In genomic region chr2:137910641-137911040, GRCh38 we compare ENCODE assay signal across 8 cellular contexts. TPM values are rescaled to one million over a fixed set of nuclear protein-coding genes. Genes with fewer than 3 reads are reported as not detected.
A peak's percentile ranks its signal among the peaks of the same experiment; 100 is the strongest.
DNase-seq lines count a peak whose midpoint lies in the region; ATAC-seq, FAIRE-seq and TF ChIP-seq lines count a peak whose summit lies in the region.

No MANE protein-coding gene starts in this region.

- no peaks in the 10 kb centered on the region for H3K9me1 ChIP-seq in K562 (ENCODE audit: control insufficient read depth, insufficient read depth, low read length)

- TF ChIP-seq POLR2A in K562 (conservative IDR thresholded peaks at IDR 0.05) = no peak

- ATAC-seq in K562 (no peak), GM19455 (IDR thresholded peaks at IDR 0.05; ENCODE audit: unreplicated experiment) (no peak)

- no TSS peak for BruUV-seq in K562 (replicated peaks; lab: Mats Ljungman, UMichigan)

- H2AFZ ChIP-seq in K562 (ENCODE audit: low read depth, low read length) = no peak overlapping the region

- H3K4me3 ChIP-seq in BJ (ENCODE audit: low read depth, low read length) = no peak overlapping the region
- H3K4me3 ChIP-seq in K562 = no peak overlapping the region
- H3K4me3 ChIP-seq in mesendoderm (ENCODE audit: low read length) = no peak overlapping the region

- TF ChIP-seq RAD21 in Ishikawa (IDR thresholded peaks at IDR 0.05; ENCODE audit: low read depth) (peak; percentile 51), K562 (CRISPR knock-in tag; conservative IDR thresholded peaks at IDR 0.05 in 1 of 2, IDR thresholded peaks at IDR 0.05 in 1 of 2) (peak; percentile 72 to 81)

- H2BK5ac ChIP-seq in mesendoderm (ENCODE audit: low read length) = no peak overlapping the region

- no peak overlapping the region for H3K27ac ChIP-seq in K562 (ENCODE audit: extremely low read depth, low read depth, low read length)
- H3K27ac ChIP-seq in mesendoderm (ENCODE audit: low read depth, low read length) = no peak overlapping the region

- H2AK5ac ChIP-seq in mesendoderm (ENCODE audit: low read length) = no peak overlapping the region

- no peak overlapping the region for H4K8ac ChIP-seq in mesendoderm (ENCODE audit: low read depth, low read length)

- no peak for FAIRE-seq in K562 (lab: Jason Lieb, UNC)

- H3K4me2 ChIP-seq in K562 (ENCODE audit: insufficient read depth, low read length) = no peak overlapping the region
- no peak overlapping the region for H3K4me2 ChIP-seq in mesendoderm (ENCODE audit: low read length)

- H3K79me1 ChIP-seq in mesendoderm (ENCODE audit: low read length) = no peaks in the 10 kb centered on the region

- no peaks in the 10 kb centered on the region; the same call in 1 of the 2 replicates for H3K27me3 ChIP-seq in BJ (ENCODE audit: control insufficient read depth, insufficient read depth, low read length)
- peaks cover 2 to 4% of the 10 kb centered on the region in 2 experiments; a peak in 1 of 5 replicates for H3K27me3 ChIP-seq in K562 (ENCODE audit: control insufficient read depth in 2 of 2, insufficient read depth in 2 of 2, low read length in 2 of 2)
- no peaks in the 10 kb centered on the region for H3K27me3 ChIP-seq in mesendoderm (ENCODE audit: insufficient read depth, low read length, poor library complexity)

- TF ChIP-seq CTCF in BJ (IDR thresholded peaks at IDR 0.05; ENCODE audit: insufficient read depth, low read depth, low read length) (peak; percentile 50), K562 (IDR thresholded peaks at IDR 0.05 in 2 of 3, conservative IDR thresholded peaks at IDR 0.05 in 1 of 3; ENCODE audit: insufficient read depth in 2 of 3, low read depth in 1 of 3, low read length in 3 of 3) (peak in 2 of 3 experiments; percentile 10 to 72; a peak in 4 of 6 replicates), GM20000 (IDR thresholded peaks at IDR 0.05; ENCODE audit: extremely low read depth, missing control alignments) (no peak)

- CTCF ChIA-PET in BJ (lab: Yijun Ruan, JAX) = interaction anchor here (1.5 to 3.5 kb wide), 7 partner anchors 14 to 919 kb away, joined by 3 to 38 read pairs (median 6); no protein-coding TSS in a partner anchor
- CTCF ChIA-PET in K562 (lab: Yijun Ruan, JAX; ENCODE audit: low intra/inter-chr PET ratio) = interaction anchor here (0.6 to 3.6 kb wide), 4 partner anchors 180 to 919 kb away, joined by 3 to 18 read pairs (median 8); no protein-coding TSS in a partner anchor

- H3K56ac ChIP-seq in mesendoderm (ENCODE audit: low read length) = no peak overlapping the region

- DNase-seq in BJ (ENCODE audit: low read depth) (no peak), K562 (ENCODE audit: extremely low read depth in 1 of 4, low spot score in 3 of 4) (peak in 2 of 4 experiments; percentile 7 to 21), mesendoderm (peak; percentile 19), GM20000 (ENCODE audit: low spot score) (no peak), T-helper 1 cell (no peak), iPS-NIHi7 (ENCODE audit: extremely low spot score) (no peak)

- no peak overlapping the region for H3K18ac ChIP-seq in mesendoderm (ENCODE audit: low read length)

- 0% methylated on average over 4 of the region's 4 CpGs for WGBS in K562 (ENCODE audit: insufficient coverage, low coverage, missing lambda C conversion rate)
- WGBS in mesendoderm (ENCODE audit: extremely low coverage, insufficient coverage, low lambda C conversion rate) = no CpG with 5 or more reads among the region's 4 CpGs

- no peak overlapping the region for H2BK120ac ChIP-seq in mesendoderm (ENCODE audit: low read depth, low read length)

- no peak overlapping the region for H3K23ac ChIP-seq in mesendoderm (ENCODE audit: low read length)

- in situ Hi-C loops in K562 (cut with MboI) = loop anchor here (10.0 kb wide), 1 partner anchor 914 kb away; no protein-coding TSS in a partner anchor

- H3K4me1 ChIP-seq in K562 (replicated peaks in 1 of 2; ENCODE audit: control insufficient read depth in 2 of 2, insufficient read depth in 2 of 2, low read length in 2 of 2) (no peaks in the 10 kb centered on the region), mesendoderm (ENCODE audit: control insufficient read depth, low read depth, low read length) (no peaks in the 10 kb centered on the region)

- H3K4ac ChIP-seq in mesendoderm (ENCODE audit: low read depth, low read length) = no peak overlapping the region

- H3K9ac ChIP-seq in K562 (ENCODE audit: insufficient read depth in 1 of 2, low read depth in 2 of 2, low read length in 2 of 2) (no peak overlapping the region), mesendoderm (ENCODE audit: low read length) (no peak overlapping the region)

- no peak overlapping the region for H4K5ac ChIP-seq in mesendoderm (ENCODE audit: low read length)

- H4K20me1 ChIP-seq in K562 (replicated peaks; ENCODE audit: control insufficient read depth, insufficient read depth, low read length) = no peaks in the 10 kb centered on the region

- H3K79me2 ChIP-seq in K562 (ENCODE audit: control insufficient read depth, insufficient read depth, low read length) = no peaks in the 10 kb centered on the region
- no peaks in the 10 kb centered on the region for H3K79me2 ChIP-seq in mesendoderm (ENCODE audit: control insufficient read depth, insufficient read depth, low read length)

- POLR2A ChIA-PET in BJ (lab: Charles Lee) (no interaction called here), K562 (lab: Yijun Ruan, JAX) (no interaction called here)

- no peaks in the 10 kb centered on the region for H3K9me3 ChIP-seq in K562 (replicated peaks; ENCODE audit: control insufficient read depth, insufficient read depth, low read depth, low read length)

- H3K36me3 ChIP-seq in BJ (ENCODE audit: control insufficient read depth, insufficient read depth, low read length) (no peaks in the 10 kb centered on the region), K562 (ENCODE audit: control insufficient read depth, insufficient read depth, low read length) (no peaks in the 10 kb centered on the region), mesendoderm (ENCODE audit: control insufficient read depth, insufficient read depth, low read length) (no peaks in the 10 kb centered on the region)

- intact Hi-C loops in K562 (cut with micrococcal nuclease) = loop anchor here (1.0 to 2.0 kb wide), 4 partner anchors 180 to 919 kb away; no protein-coding TSS in a partner anchor

- TF ChIP-seq EP300 in Ishikawa (IDR thresholded peaks at IDR 0.05; ENCODE audit: borderline replicate concordance) (no peak), K562 (IDR thresholded peaks at IDR 0.05; ENCODE audit: low read length) (no peak)

- no peak overlapping the region for H2BK15ac ChIP-seq in mesendoderm (replicated peaks; ENCODE audit: low read depth)

TF ChIP-seq in Ishikawa, 13 proteins besides CTCF, POLR2A, EP300 and RAD21:
- no peak for TF ChIP-seq YY1 (IDR thresholded peaks at IDR 0.05; ENCODE audit: low read depth)
- TF ChIP-seq USF1 (IDR thresholded peaks at IDR 0.05) = no peak
- TF ChIP-seq FOXM1 (IDR thresholded peaks at IDR 0.05; ENCODE audit: borderline replicate concordance, low read depth) = no peak
- TF ChIP-seq TEAD4 (IDR thresholded peaks at IDR 0.05) = no peak
TF ChIP-seq in Ishikawa: peak in this region for 0.

TF ChIP-seq in K562, 482 proteins besides CTCF, POLR2A, EP300 and RAD21 (continues in another document):
- TF ChIP-seq CCAR2 (IDR thresholded peaks at IDR 0.05; ENCODE audit: low read depth, low read length) (no peak), SRSF7 (optimal IDR thresholded peaks at IDR 0.05; ENCODE audit: low read depth, low read length) (no peak), ZFX (CRISPR knock-in tag; IDR thresholded peaks at IDR 0.05) (no peak), DEAF1 (CRISPR knock-in tag; IDR thresholded peaks at IDR 0.05) (peak; percentile 65), SMC3 (conservative IDR thresholded peaks at IDR 0.05; ENCODE audit: insufficient read depth, low read depth, low read length) (peak; percentile 52)

RNA-seq across cellular contexts. Expression of gene HNMT, which starts 53.6 kb away (rescaled TPM):
- polyA plus RNA-seq in BJ (2011; rRNA removed) (7.7 and 14.6 TPM in 2 replicates), K562 (2011; rRNA removed) (2.9 and 10.9 TPM in 2 replicates), K562 (2014; fragmentation: Illumina TruSeq; extraction: Trizol) (4.8 and 5.8 TPM in 2 replicates), K562 (2014; fragmentation: Nextera tagmentation; extraction: Ambion mirVana) (1 to 10 TPM; 5.3 TPM), K562 (2014; rRNA removed) (4.9 and 7.3 TPM in 2 replicates)
- polyA minus RNA-seq in BJ (2011; rRNA and poly(A)+ RNA removed) = 2.2 and 2.4 TPM in 2 replicates
- total RNA-seq in K562 (2011; cell fraction: chromatin; rRNA removed; ENCODE audit: low replicate concordance) = 3.5 and 3.7 TPM in 2 replicates
- 1.3 TPM in 1 of 2 replicates, not detected in the other for total RNA-seq in K562 (2011; cell fraction: nucleolus; rRNA removed)
- 0.66 and 1.5 TPM in 2 replicates for total RNA-seq in K562 (2011; cell fraction: nucleoplasm; rRNA removed)
- total RNA-seq in K562 (2014; rRNA removed) (3.5 and 5.2 TPM in 2 replicates), K562 (2014; rRNA removed; fragmentation: Illumina TruSeq; extraction: Trizol) (7.6 and 8.5 TPM in 2 replicates), K562 (2015; rRNA removed; fragmentation: Illumina TruSeq; extraction: Trizol) (10.7 and 12.5 TPM in 2 replicates), K562 (2021) (2.8 and 3.1 TPM in 2 replicates)
- 2.3 and 2.6 TPM in 2 replicates for polyA plus RNA-seq in K562 (2011; cell fraction: cytosol; rRNA removed)
- polyA plus RNA-seq in K562 (2011; cell fraction: nucleus; rRNA removed) = 1.8 and 2.6 TPM in 2 replicates
- 7.2 and 12.0 TPM in 2 replicates for polyA plus RNA-seq in K562 (2012)
- 4.5 and 7.1 TPM in 2 replicates for polyA minus RNA-seq in K562 (2011; rRNA and poly(A)+ RNA removed)
- polyA minus RNA-seq in K562 (2011; cell fraction: cytosol; rRNA and poly(A)+ RNA removed) = 3.3 TPM in 1 of 2 replicates, not detected in the other
- 1.3 and 1.5 TPM in 2 replicates for polyA minus RNA-seq in K562 (2011; cell fraction: nucleus; rRNA and poly(A)+ RNA removed)
- 7.8 TPM for polyA plus RNA-seq in mesendoderm (2013, experiment 1 of 2)
- 8.8 TPM for polyA plus RNA-seq in mesendoderm (2013, experiment 2 of 2)
